9 cellular contexts compared by ENCODE assay signal in the genomic region with DNA sequence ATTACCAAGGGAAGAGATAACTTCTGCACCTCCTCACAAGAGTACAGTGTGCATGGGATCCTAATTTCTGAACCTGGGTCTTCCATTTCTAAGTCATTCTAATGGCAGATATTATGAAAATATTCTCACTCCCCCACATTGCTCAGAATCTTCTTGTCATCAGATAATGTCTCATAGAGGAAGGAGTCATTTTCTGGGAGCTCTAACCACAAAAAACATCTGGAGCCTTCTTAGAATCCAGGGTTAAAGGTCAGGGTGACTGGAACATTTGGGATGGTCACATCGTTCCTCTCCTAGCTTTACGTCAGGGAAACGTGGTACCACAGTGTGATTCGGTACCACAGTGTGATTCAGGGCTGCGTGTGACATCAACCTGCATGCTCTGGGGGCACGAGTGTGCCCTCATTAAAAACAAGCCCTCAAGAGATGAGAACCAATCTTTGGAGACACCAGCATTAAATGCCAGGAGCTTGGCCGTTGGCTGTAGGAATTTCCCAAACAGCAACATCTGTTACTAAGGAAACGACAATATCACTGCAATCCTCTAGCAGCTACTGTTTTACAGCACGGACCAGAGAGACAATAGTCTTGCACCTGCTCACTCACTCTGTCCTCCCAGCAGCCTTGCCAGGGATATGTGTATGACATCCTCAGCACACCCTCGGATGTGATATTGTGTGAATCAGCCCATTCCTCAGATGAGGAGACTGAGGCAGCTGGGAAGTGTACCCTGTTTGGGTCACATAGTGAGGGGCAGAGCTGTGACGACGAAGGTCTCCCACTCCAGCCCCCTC.
DNase-seq lines count a peak whose midpoint lies in the region; ATAC-seq and TF ChIP-seq lines count a peak whose summit lies in the region.
"Had no signal": no experiment of that assay in that cellular context is flagged by ENCODE, and none has a peak within 500 bp of the region (broad histone marks: within the 10 kb centered on the region; RNA-seq: fewer than 3 reads in every experiment).

No MANE protein-coding gene starts in this region.

- H3K4me3 Mint-ChIP-seq in activated T-helper 17 cell treated with anti-CD3 and anti-CD28 coated beads, Interleukin-2, amount 50 U/mL, for 72 hours: no peak overlapping the region

- H3K36me3 Mint-ChIP-seq in activated T-helper 17 cell treated with anti-CD3 and anti-CD28 coated beads, Interleukin-2, amount 50 U/mL, for 72 hours (ENCODE audit: low read depth): no peaks in the 10 kb centered on the region

- H3K9me3 Mint-ChIP-seq in activated T-helper 17 cell treated with anti-CD3 and anti-CD28 coated beads, Interleukin-2, amount 50 U/mL, for 72 hours: no peaks in the 10 kb centered on the region

- H3K4me3 ChIP-seq in suprapubic skin: no peak overlapping the region
- H3K4me3 ChIP-seq: A549 had no signal

- H3K27ac ChIP-seq in suprapubic skin: peak overlapping the region; percentile 78
- H3K27ac ChIP-seq: A549 had no signal

- H3K27ac Mint-ChIP-seq in activated T-helper 17 cell treated with anti-CD3 and anti-CD28 coated beads, Interleukin-2, amount 50 U/mL, for 72 hours: no peak overlapping the region

- peaks cover 5% of the 10 kb centered on the region for H3K27me3 Mint-ChIP-seq in activated T-helper 17 cell treated with anti-CD3 and anti-CD28 coated beads, Interleukin-2, amount 50 U/mL, for 72 hours

- H3K4me1 ChIP-seq in suprapubic skin: peaks cover 46% of the 10 kb centered on the region
- H3K4me1 ChIP-seq: A549 had no signal

- peak; percentile 32 for ATAC-seq in activated T-helper 17 cell treated with anti-CD3 and anti-CD28 coated beads, Interleukin-2, amount 50 U/mL, for 72 hours (replicated peaks)
- no peak for ATAC-seq in HG02973 (IDR thresholded peaks at IDR 0.05; ENCODE audit: unreplicated experiment)
- ATAC-seq: A549 had no signal

- no peak for TF ChIP-seq CTCF in suprapubic skin (IDR thresholded peaks at IDR 0.05)

- H3K9me3 ChIP-seq in suprapubic skin: no peaks in the 10 kb centered on the region
- H3K9me3 ChIP-seq: A549 had no signal

- no peaks in the 10 kb centered on the region for H3K36me3 ChIP-seq in suprapubic skin

- no peaks in the 10 kb centered on the region for H3K27me3 ChIP-seq in suprapubic skin

- no peak for TF ChIP-seq EP300 in suprapubic skin (IDR thresholded peaks at IDR 0.05)

- TF ChIP-seq POLR2A in suprapubic skin (IDR thresholded peaks at IDR 0.05): no peak

- 47% methylated on average over 10 of the region's 12 CpGs for WGBS in suprapubic skin

- peak in 2 of 3 experiments; percentile 51 to 69 for DNase-seq in NCI-H1417 (lab: John Stamatoyannopoulos, UW)
- no peak for DNase-seq in NCI-H1417 treated with DMSO at 0.1 percent for 48 hours (lab: John Stamatoyannopoulos, UW)
- DNase-seq in hepatic stellate cell (ENCODE audit: low spot score): peak; percentile 83
- no peak for DNase-seq in suprapubic skin (ENCODE audit: low spot score in 2 of 2)
- DNase-seq in NCI-H2171 (lab: John Stamatoyannopoulos, UW): no peak
- DNase-seq in occipital lobe (lab: John Stamatoyannopoulos, UW): no peak

- peaks cover 5% of the 10 kb centered on the region for H3K4me1 Mint-ChIP-seq in activated T-helper 17 cell treated with anti-CD3 and anti-CD28 coated beads, Interleukin-2, amount 50 U/mL, for 72 hours

Comparison
In these comparisons a context has a peak if more than half of its experiments do, and no peak if none do; other contexts are left out.
1. DNase-seq: peak in NCI-H1417 (2 of 3) and hepatic stellate cell (single experiment); none in NCI-H1417 treated with DMSO at 0.1 percent for 48 hours (single experiment), suprapubic skin (0 of 2), NCI-H2171 (single experiment) and occipital lobe (single experiment).